In the genomic region with DNA sequence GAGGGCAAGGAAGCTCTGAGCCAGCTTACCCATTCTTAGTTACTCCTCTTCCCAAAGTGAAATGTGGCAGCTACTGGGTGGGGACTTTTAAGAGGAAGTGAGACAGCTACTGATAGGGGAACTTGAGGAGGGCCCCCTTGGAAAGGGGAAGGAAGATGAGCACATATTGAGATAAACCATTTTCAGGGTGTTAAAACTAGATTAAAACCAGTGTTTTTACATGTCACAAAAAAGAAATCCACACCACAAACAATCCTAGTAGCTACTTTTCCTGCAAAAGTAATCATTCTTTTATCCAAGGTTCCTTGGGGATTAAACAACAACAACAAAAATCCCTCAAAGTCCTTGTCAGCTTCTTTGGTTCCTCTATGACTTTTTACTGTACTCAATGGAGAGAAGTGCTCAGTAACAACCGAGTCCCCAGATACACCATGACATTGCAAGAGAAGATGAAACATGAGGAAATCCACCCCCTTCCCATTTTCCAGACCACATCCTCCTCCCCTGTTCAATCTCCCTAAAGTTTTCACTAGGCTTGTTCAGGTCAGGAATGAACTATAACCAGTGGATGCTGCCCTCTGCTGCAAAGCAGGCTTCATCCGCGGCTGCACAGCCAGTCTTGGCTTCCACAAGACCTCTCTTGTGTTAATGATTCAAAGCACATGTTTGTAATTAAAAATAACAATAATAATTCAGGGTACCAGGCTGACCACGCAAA, we compare ENCODE assay signal across 9 cellular contexts.
A peak's percentile ranks its signal among the peaks of the same experiment; 100 is the strongest.
DNase-seq lines count a peak whose midpoint lies in the region; ATAC-seq, FAIRE-seq and TF ChIP-seq lines count a peak whose summit lies in the region.
"Had no signal": no experiment of that assay in that cellular context is flagged by ENCODE, and none has a peak within 500 bp of the region (broad histone marks: within the 10 kb centered on the region; RNA-seq: fewer than 3 reads in every experiment).

No MANE protein-coding gene starts in this region.

- FAIRE-seq in small intestine (lab: Jason Lieb, UNC) = no peak

- H3K9me2 ChIP-seq in GM23338 (ENCODE audit: insufficient read depth) = no peaks in the 10 kb centered on the region

- H2BK15ac ChIP-seq in neuronal stem cell (ENCODE audit: low read length) = no peak overlapping the region

- peaks cover 5% of the 10 kb centered on the region for H3K27me3 Mint-ChIP-seq in GM23338 (ENCODE audit: insufficient read depth, low read depth, poor library complexity)

- H3K4me2 ChIP-seq in GM23338 = no peak overlapping the region
- no peak overlapping the region for H3K4me2 ChIP-seq in neuronal stem cell (ENCODE audit: insufficient read depth, low read length, poor library complexity, severe bottlenecking)

- no peak overlapping the region for H3K4me3 Mint-ChIP-seq in GM23338
- H3K4me3 Mint-ChIP-seq: natural killer cell had no signal

- 0 out of 3 replicates have a peak, but pooled peaks cover 3% of the 10 kb centered on the region for H3K4me1 Mint-ChIP-seq in GM23338
- H3K4me1 Mint-ChIP-seq: natural killer cell had no signal

- H2AFZ ChIP-seq in GM23338 (no peak overlapping the region), neuronal stem cell (ENCODE audit: low read length) (no peak overlapping the region)

- DNase-seq in Ammon's horn (ENCODE audit: low spot score) (peak; percentile 14), GM23338 (ENCODE audit: low spot score) (peak; percentile 11), SK-MEL-5 (ENCODE audit: low read depth, low spot score) (peak; percentile 21), iPS-NIHi11 (ENCODE audit: low spot score) (peak; percentile 9), kidney glomerular epithelial cell (lab: John Stamatoyannopoulos, UW) (no peak), small intestine (no peak), neuronal stem cell (ENCODE audit: low spot score) (no peak)
- DNase-seq: natural killer cell had no signal

- no peak overlapping the region for H3K18ac ChIP-seq in neuronal stem cell (ENCODE audit: low read length)

- H3F3A ChIP-seq in GM23338 (replicated peaks; ENCODE audit: low read depth) = no peaks in the 10 kb centered on the region

- no peaks in the 10 kb centered on the region; the same call in 2 of the 3 replicates for H3K9me3 Mint-ChIP-seq in GM23338
- H3K9me3 Mint-ChIP-seq: natural killer cell had no signal

- no peak overlapping the region for H3K9ac ChIP-seq in neuronal stem cell (ENCODE audit: low read depth, low read length, poor library complexity)

- no peak overlapping the region for H2AK5ac ChIP-seq in neuronal stem cell (ENCODE audit: low read depth, low read length)

- H3K36me3 Mint-ChIP-seq in GM23338 (ENCODE audit: low read depth) = no peaks in the 10 kb centered on the region
- H3K36me3 Mint-ChIP-seq: natural killer cell had no signal

- no peak overlapping the region for H4K8ac ChIP-seq in neuronal stem cell (ENCODE audit: low read depth, low read length)

- H3K9me3 ChIP-seq in small intestine (ENCODE audit: control insufficient read depth, low read depth) (no peaks in the 10 kb centered on the region), neuronal stem cell (replicated peaks in 1 of 2; ENCODE audit: control insufficient read depth in 2 of 2, insufficient read depth in 1 of 2, low read depth in 1 of 2, low read length in 2 of 2) (no peaks in the 10 kb centered on the region)

- in situ Hi-C loops in SK-MEL-5 (cut with HindIII; ENCODE audit: low pct_unique_long_range_greater_than_20kb, low sequenced_read_pairs) = no loop called here

- H4K91ac ChIP-seq in neuronal stem cell (ENCODE audit: low read depth, low read length, poor library complexity) = no peak overlapping the region

- H3K4me3 ChIP-seq in GM23338 (no peak overlapping the region), small intestine (ENCODE audit: low read depth in 1 of 2, low read length in 2 of 2) (no peak overlapping the region), neuronal stem cell (ENCODE audit: low read length in 2 of 2) (no peak overlapping the region)

- TF ChIP-seq CTCF in GM23338 (conservative IDR thresholded peaks at IDR 0.05; ENCODE audit: low read depth in 2 of 2) = peak; percentile 32 to 48

- H2BK5ac ChIP-seq in neuronal stem cell (ENCODE audit: low read length) = no peak overlapping the region

- H4K20me1 ChIP-seq in GM23338 (replicated peaks; ENCODE audit: insufficient read depth) = no peaks in the 10 kb centered on the region

- H3K36me3 ChIP-seq in GM23338 (ENCODE audit: insufficient read depth) (no peaks in the 10 kb centered on the region), small intestine (ENCODE audit: control insufficient read depth in 2 of 2, insufficient read depth in 2 of 2, low read length in 2 of 2) (no peaks in the 10 kb centered on the region), neuronal stem cell (replicated peaks in 1 of 2; ENCODE audit: control insufficient read depth in 2 of 2, insufficient read depth in 2 of 2, low read length in 2 of 2) (no peaks in the 10 kb centered on the region)

- no peaks in the 10 kb centered on the region for H3K79me2 ChIP-seq in GM23338 (replicated peaks; ENCODE audit: insufficient read depth)

- WGBS in small intestine, 3 donors = 46 to 56% (median 52%) methylated on average over 4 of the region's 4 CpGs
- WGBS in neuronal stem cell (ENCODE audit: extremely low coverage in 2 of 2, insufficient read length in 2 of 2, insufficient replicate concordance in 1 of 2), 2 donors = no CpG with 5 or more reads among the region's 4 CpGs

- no peak overlapping the region for H3K23ac ChIP-seq in neuronal stem cell (ENCODE audit: low read depth, low read length, poor library complexity)

- H3K4me1 ChIP-seq in GM23338 (ENCODE audit: insufficient read depth) (no peaks in the 10 kb centered on the region), small intestine (ENCODE audit: control insufficient read depth in 2 of 2, insufficient read depth in 1 of 2, low read depth in 1 of 2, low read length in 1 of 2) (no peaks in the 10 kb centered on the region), neuronal stem cell (ENCODE audit: control insufficient read depth in 2 of 2, insufficient read depth in 1 of 2, low read depth in 1 of 2, low read length in 2 of 2) (no peaks in the 10 kb centered on the region)

- no peak overlapping the region for H3K14ac ChIP-seq in neuronal stem cell (ENCODE audit: low read length)

- H3K79me1 ChIP-seq in neuronal stem cell (ENCODE audit: low read depth, low read length) = no peaks in the 10 kb centered on the region

- H2BK12ac ChIP-seq in neuronal stem cell (ENCODE audit: low read length) = no peak overlapping the region

- H3K4ac ChIP-seq in neuronal stem cell (ENCODE audit: low read length) = no peak overlapping the region

- no peak overlapping the region for H3K27ac ChIP-seq in GM23338 (ENCODE audit: low read depth)
- H3K27ac ChIP-seq in small intestine (ENCODE audit: low read depth in 1 of 2, low read length in 1 of 2) = no peak overlapping the region
- H3K27ac ChIP-seq in neuronal stem cell (replicated peaks; ENCODE audit: low read length) = no peak overlapping the region

- ATAC-seq in GM23338 = no peak; the same call in 2 of the 3 replicates
- no peak for ATAC-seq in HG03025 (IDR thresholded peaks at IDR 0.05; ENCODE audit: low FRiP score, unreplicated experiment)

- H3K27ac Mint-ChIP-seq in GM23338 = no peak overlapping the region

- no peaks in the 10 kb centered on the region for H3K27me3 ChIP-seq in GM23338 (ENCODE audit: insufficient read depth)
- H3K27me3 ChIP-seq in small intestine (ENCODE audit: control insufficient read depth in 2 of 2, insufficient read depth in 2 of 2, low read length in 2 of 2) = no peaks in the 10 kb centered on the region
- H3K27me3 ChIP-seq in neuronal stem cell (ENCODE audit: control insufficient read depth in 3 of 3, insufficient read depth in 3 of 3, low read depth in 1 of 3, low read length in 3 of 3) = no peaks in the 10 kb centered on the region

- H2BK120ac ChIP-seq in neuronal stem cell (ENCODE audit: low read depth, low read length) = no peak overlapping the region

TF ChIP-seq in GM23338, 12 proteins besides CTCF, POLR2A, EP300 and RAD21 (continues in another document):
- TF ChIP-seq, protein P1, sequence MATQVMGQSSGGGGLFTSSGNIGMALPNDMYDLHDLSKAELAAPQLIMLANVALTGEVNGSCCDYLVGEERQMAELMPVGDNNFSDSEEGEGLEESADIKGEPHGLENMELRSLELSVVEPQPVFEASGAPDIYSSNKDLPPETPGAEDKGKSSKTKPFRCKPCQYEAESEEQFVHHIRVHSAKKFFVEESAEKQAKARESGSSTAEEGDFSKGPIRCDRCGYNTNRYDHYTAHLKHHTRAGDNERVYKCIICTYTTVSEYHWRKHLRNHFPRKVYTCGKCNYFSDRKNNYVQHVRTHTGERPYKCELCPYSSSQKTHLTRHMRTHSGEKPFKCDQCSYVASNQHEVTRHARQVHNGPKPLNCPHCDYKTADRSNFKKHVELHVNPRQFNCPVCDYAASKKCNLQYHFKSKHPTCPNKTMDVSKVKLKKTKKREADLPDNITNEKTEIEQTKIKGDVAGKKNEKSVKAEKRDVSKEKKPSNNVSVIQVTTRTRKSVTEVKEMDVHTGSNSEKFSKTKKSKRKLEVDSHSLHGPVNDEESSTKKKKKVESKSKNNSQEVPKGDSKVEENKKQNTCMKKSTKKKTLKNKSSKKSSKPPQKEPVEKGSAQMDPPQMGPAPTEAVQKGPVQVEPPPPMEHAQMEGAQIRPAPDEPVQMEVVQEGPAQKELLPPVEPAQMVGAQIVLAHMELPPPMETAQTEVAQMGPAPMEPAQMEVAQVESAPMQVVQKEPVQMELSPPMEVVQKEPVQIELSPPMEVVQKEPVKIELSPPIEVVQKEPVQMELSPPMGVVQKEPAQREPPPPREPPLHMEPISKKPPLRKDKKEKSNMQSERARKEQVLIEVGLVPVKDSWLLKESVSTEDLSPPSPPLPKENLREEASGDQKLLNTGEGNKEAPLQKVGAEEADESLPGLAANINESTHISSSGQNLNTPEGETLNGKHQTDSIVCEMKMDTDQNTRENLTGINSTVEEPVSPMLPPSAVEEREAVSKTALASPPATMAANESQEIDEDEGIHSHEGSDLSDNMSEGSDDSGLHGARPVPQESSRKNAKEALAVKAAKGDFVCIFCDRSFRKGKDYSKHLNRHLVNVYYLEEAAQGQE (IDR thresholded peaks at IDR 0.05; ENCODE audit: unreplicated experiment) = no peak
- no peak for TF ChIP-seq EZH2 (IDR thresholded peaks at IDR 0.05; ENCODE audit: low read depth, unreplicated experiment)
- TF ChIP-seq EZH2phosphoT487 (IDR thresholded peaks at IDR 0.05; ENCODE audit: unreplicated experiment) = no peak
- no peak for TF ChIP-seq CREB1 (CRISPR knock-in tag; IDR thresholded peaks at IDR 0.05; ENCODE audit: low read depth)
- TF ChIP-seq, protein P2, sequence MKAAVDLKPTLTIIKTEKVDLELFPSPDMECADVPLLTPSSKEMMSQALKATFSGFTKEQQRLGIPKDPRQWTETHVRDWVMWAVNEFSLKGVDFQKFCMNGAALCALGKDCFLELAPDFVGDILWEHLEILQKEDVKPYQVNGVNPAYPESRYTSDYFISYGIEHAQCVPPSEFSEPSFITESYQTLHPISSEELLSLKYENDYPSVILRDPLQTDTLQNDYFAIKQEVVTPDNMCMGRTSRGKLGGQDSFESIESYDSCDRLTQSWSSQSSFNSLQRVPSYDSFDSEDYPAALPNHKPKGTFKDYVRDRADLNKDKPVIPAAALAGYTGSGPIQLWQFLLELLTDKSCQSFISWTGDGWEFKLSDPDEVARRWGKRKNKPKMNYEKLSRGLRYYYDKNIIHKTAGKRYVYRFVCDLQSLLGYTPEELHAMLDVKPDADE (IDR thresholded peaks at IDR 0.05) = no peak
- TF ChIP-seq NANOG (IDR thresholded peaks at IDR 0.05; ENCODE audit: borderline replicate concordance) = no peak

Comparison
In these comparisons a context has a peak if more than half of its experiments do, and no peak if none do; other contexts are left out.
1. DNase-seq: peak in Ammon's horn (single experiment), GM23338 (single experiment), SK-MEL-5 (single experiment) and iPS-NIHi11 (single experiment); none in kidney glomerular epithelial cell (single experiment), small intestine (single experiment) and neuronal stem cell (single experiment).